17 cellular contexts compared by ENCODE assay signal in genomic region chr2:172997031-172997430, GRCh38.
"Had no signal": no experiment of that assay in that cellular context is flagged by ENCODE, and none has a peak within 500 bp of the region (broad histone marks: within the 10 kb centered on the region; RNA-seq: fewer than 3 reads in every experiment).

No MANE protein-coding gene starts in this region.

- H3K36me3 ChIP-seq: gastrocnemius medialis, lower lobe of right lung, neural progenitor cell, right lobe of liver, spleen, stomach, vagina had no signal

- H3K4me3 ChIP-seq: gastrocnemius medialis, heart left ventricle, lower lobe of right lung, neural progenitor cell, right lobe of liver, spleen, stomach, vagina had no signal

- H3K27ac ChIP-seq: lower lobe of right lung, neural progenitor cell, spleen, stomach, vagina had no signal

- H3K4me3 Mint-ChIP-seq: activated naive CD8-positive, alpha-beta T cell treated with anti-CD3 and anti-CD28 coated beads for 36 hours; activated T-helper 1 cell treated with anti-CD3 and anti-CD28 coated beads, Interleukin-12 subunit alpha, Interleukin-12 subunit beta, Interleukin-2, Interleukin-4 antibody, amounts not matched to agents 30 ng/mL and 10 ng/mL and 1 ng/mL, durations not matched to agents 14 hours and 24 hours and 36 hours; immature natural killer cell; naive B cell; neural progenitor cell had no signal

- H3K27me3 ChIP-seq: gastrocnemius medialis, heart left ventricle, neural progenitor cell, right lobe of liver, stomach, vagina had no signal

- H3K9me3 Mint-ChIP-seq: activated naive CD8-positive, alpha-beta T cell treated with anti-CD3 and anti-CD28 coated beads for 36 hours; activated T-helper 1 cell treated with anti-CD3 and anti-CD28 coated beads, Interleukin-12 subunit alpha, Interleukin-12 subunit beta, Interleukin-2, Interleukin-4 antibody, amounts not matched to agents 30 ng/mL and 10 ng/mL and 1 ng/mL, durations not matched to agents 14 hours and 24 hours and 36 hours; naive B cell; neural progenitor cell had no signal

- ATAC-seq: gastrocnemius medialis, heart left ventricle, left colon, lower lobe of right lung, right lobe of liver had no signal

- H3K27me3 Mint-ChIP-seq: activated naive CD8-positive, alpha-beta T cell treated with anti-CD3 and anti-CD28 coated beads for 36 hours had no signal

- H3K36me3 Mint-ChIP-seq: activated naive CD8-positive, alpha-beta T cell treated with anti-CD3 and anti-CD28 coated beads for 36 hours; immature natural killer cell; naive B cell; neural progenitor cell had no signal

- H3K9me3 ChIP-seq: gastrocnemius medialis, heart left ventricle, lower lobe of right lung, right lobe of liver, spleen, stomach, vagina had no signal

- H3K27ac Mint-ChIP-seq: activated naive CD8-positive, alpha-beta T cell treated with anti-CD3 and anti-CD28 coated beads for 36 hours; activated T-helper 1 cell treated with anti-CD3 and anti-CD28 coated beads, Interleukin-12 subunit alpha, Interleukin-12 subunit beta, Interleukin-2, Interleukin-4 antibody, amounts not matched to agents 30 ng/mL and 10 ng/mL and 1 ng/mL, durations not matched to agents 14 hours and 24 hours and 36 hours; immature natural killer cell; neural progenitor cell had no signal

- H3K4me1 Mint-ChIP-seq: activated naive CD8-positive, alpha-beta T cell treated with anti-CD3 and anti-CD28 coated beads for 36 hours; immature natural killer cell; naive B cell had no signal

- DNase-seq: activated CD4-positive, CD25-positive, alpha-beta regulatory T cell treated with anti-CD3 and anti-CD28 coated beads, Interleukin-2, amount 50 U/mL, for 72 hours; activated naive CD8-positive, alpha-beta T cell treated with anti-CD3 and anti-CD28 coated beads for 36 hours; aorta; dermis blood vessel endothelial cell; gastrocnemius medialis; heart left ventricle; immature natural killer cell; left colon; lower lobe of right lung; midbrain; naive B cell; right lobe of liver; spleen; stomach had no signal
